Comparison of ENCODE assay signal across 15 cellular contexts in the genomic region with DNA sequence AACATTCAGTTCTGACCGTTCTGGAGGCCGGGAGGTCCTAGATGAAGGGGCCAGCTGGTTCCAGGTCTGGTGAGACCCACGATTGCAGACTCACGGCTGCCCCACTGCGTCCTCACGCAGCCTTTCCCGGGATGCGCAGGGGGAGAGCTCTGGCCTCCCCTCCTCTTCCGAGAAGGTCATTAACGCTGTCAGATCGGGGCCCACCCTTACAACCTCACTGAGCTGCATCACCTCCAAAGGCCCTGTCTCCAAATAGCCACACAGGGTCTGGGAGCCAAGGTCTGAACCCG.
A peak's percentile ranks its signal among the peaks of the same experiment; 100 is the strongest.
DNase-seq lines count a peak whose midpoint lies in the region; ATAC-seq, FAIRE-seq and TF ChIP-seq lines count a peak whose summit lies in the region.
"Had no signal": no experiment of that assay in that cellular context is flagged by ENCODE, and none has a peak within 500 bp of the region (broad histone marks: within the 10 kb centered on the region; RNA-seq: fewer than 3 reads in every experiment).

No MANE protein-coding gene starts in this region.

- H3K79me2 ChIP-seq in OCI-LY3 (ENCODE audit: low read length) (no peaks in the 10 kb centered on the region), H1 (ENCODE audit: control insufficient read depth in 1 of 2, insufficient read depth in 2 of 2, low read length in 2 of 2) (no peaks in the 10 kb centered on the region)

- no peak overlapping the region for H3K14ac ChIP-seq in H1 (ENCODE audit: insufficient read length)

- H2BK120ac ChIP-seq in H1 (replicated peaks; ENCODE audit: low read depth, low read length): no peak overlapping the region

- 77% methylated on average over 5 of the region's 12 CpGs; no CpG with 5 or more reads in 1 of the 2 experiments for WGBS in H1 (ENCODE audit: extremely low coverage in 1 of 2, insufficient coverage in 1 of 2, insufficient read length in 1 of 2, insufficient replicate concordance in 2 of 2, low coverage in 1 of 2, low lambda C conversion rate in 2 of 2, missing lambda C conversion rate in 1 of 2), 2 experiments

- H3K56ac ChIP-seq in H1 (replicated peaks; ENCODE audit: insufficient read length, low read depth, low read length): no peak overlapping the region

- no peak overlapping the region for H4K91ac ChIP-seq in H1 (replicated peaks; ENCODE audit: insufficient read length, low read length)

- H3K36me3 ChIP-seq in OCI-LY3 (replicated peaks; ENCODE audit: low read depth, low read length): no peaks in the 10 kb centered on the region
- H3K36me3 ChIP-seq in H1 (ENCODE audit: control insufficient read depth in 2 of 4, insufficient read depth in 4 of 4, low read length in 3 of 4): no peaks in the 10 kb centered on the region
- H3K36me3 ChIP-seq: MG63, SJSA1 had no signal

- H3K18ac ChIP-seq in H1 (ENCODE audit: extremely low read depth, low read length): no peak overlapping the region; the same call in 1 of the 2 replicates

- peak; percentile 3 for DNase-seq in activated naive CD4-positive, alpha-beta T cell treated with anti-CD3 and anti-CD28 coated beads, Interleukin-2, amount 10 ng/mL, durations not matched to agents 7 days and 5 days
- DNase-seq in activated naive CD4-positive, alpha-beta T cell treated with Interleukin-2 at 50 U/mL for 16 hours: no peak
- DNase-seq in H1 (ENCODE audit: low read depth in 1 of 2, low spot score in 2 of 2) (no peak), posterior vena cava (ENCODE audit: low spot score) (peak; percentile 35), amygdala (lab: John Stamatoyannopoulos, UW) (no peak)
- DNase-seq in natural killer cell treated with Interleukin-12 subunit alpha and Interleukin-12 subunit beta and Interleukin-15 and Interleukin-18, amount 100 ng/mL, for 72 hours (ENCODE audit: low spot score): no peak
- DNase-seq in naive thymus-derived CD8-positive, alpha-beta T cell: no peak

- H4K5ac ChIP-seq in H1 (ENCODE audit: insufficient read length, low read depth, low read length): no peak overlapping the region

- H3K4me3 ChIP-seq in OCI-LY3 (ENCODE audit: low read length) (no peak overlapping the region), H1 (ENCODE audit: extremely low read depth in 1 of 4, insufficient read depth in 2 of 4, low read depth in 3 of 4, low read length in 4 of 4) (no peak overlapping the region)
- H3K4me3 ChIP-seq: K562, MG63, SJSA1 had no signal

- H3K9me3 Mint-ChIP-seq in activated naive CD4-positive, alpha-beta T cell treated with anti-CD3 and anti-CD28 coated beads, Interleukin-2, amount 10 ng/mL, durations not matched to agents 7 days and 5 days: no peaks in the 10 kb centered on the region
- no peaks in the 10 kb centered on the region for H3K9me3 Mint-ChIP-seq in natural killer cell treated with Interleukin-12 subunit alpha and Interleukin-12 subunit beta and Interleukin-15 and Interleukin-18, amount 100 ng/mL, for 72 hours
- peaks cover 0 to 2% (median 0%) of the 10 kb centered on the region in 9 donors for H3K9me3 Mint-ChIP-seq in naive thymus-derived CD8-positive, alpha-beta T cell
- H3K9me3 Mint-ChIP-seq: CD4-positive, CD25-positive, alpha-beta regulatory T cell had no signal

- H2AK5ac ChIP-seq in H1 (ENCODE audit: low read depth, low read length): no peak overlapping the region

- H3K9me3 ChIP-seq in OCI-LY3 (ENCODE audit: insufficient read depth, low read length): no peaks in the 10 kb centered on the region
- H3K9me3 ChIP-seq in H1 (ENCODE audit: insufficient read depth in 2 of 2, low read depth in 1 of 2, low read length in 1 of 2): no peaks in the 10 kb centered on the region
- H3K9me3 ChIP-seq: MG63, SJSA1 had no signal

- no peak overlapping the region for H3K23ac ChIP-seq in H1 (ENCODE audit: insufficient read length)

- no peaks in the 10 kb centered on the region for H3K4me1 Mint-ChIP-seq in activated naive CD4-positive, alpha-beta T cell treated with anti-CD3 and anti-CD28 coated beads, Interleukin-2, amount 10 ng/mL, durations not matched to agents 7 days and 5 days
- no peaks in the 10 kb centered on the region for H3K4me1 Mint-ChIP-seq in natural killer cell treated with Interleukin-12 subunit alpha and Interleukin-12 subunit beta and Interleukin-15 and Interleukin-18, amount 100 ng/mL, for 72 hours (ENCODE audit: low read depth in 2 of 2)
- no peaks in the 10 kb centered on the region for H3K4me1 Mint-ChIP-seq in naive thymus-derived CD8-positive, alpha-beta T cell
- H3K4me1 Mint-ChIP-seq: CD4-positive, CD25-positive, alpha-beta regulatory T cell had no signal

- FAIRE-seq in H1 (lab: Jason Lieb, UNC): no peak
- FAIRE-seq: A204.1, H54, RCC 7860 had no signal

- no peak for TF ChIP-seq POLR2A in H1 (IDR thresholded peaks at IDR 0.05; ENCODE audit: control extremely low read depth in 1 of 2, low read depth in 2 of 2, low read length in 2 of 2)

- TF ChIP-seq CTCF in OCI-LY3 (IDR thresholded peaks at IDR 0.05; ENCODE audit: low read depth, low read length): no peak
- TF ChIP-seq CTCF in H1 (IDR thresholded peaks at IDR 0.05; ENCODE audit: control extremely low read depth in 1 of 3, insufficient read depth in 1 of 3, low read depth in 1 of 3, low read length in 3 of 3): no peak

- H2BK20ac ChIP-seq in H1 (ENCODE audit: low read length): no peak overlapping the region

- H3K4me1 ChIP-seq in OCI-LY3 (ENCODE audit: low read length): no peaks in the 10 kb centered on the region
- no peaks in the 10 kb centered on the region; a peak in 1 of 7 replicates for H3K4me1 ChIP-seq in H1 (replicated peaks in 1 of 4; ENCODE audit: control insufficient read depth in 3 of 4, insufficient read depth in 4 of 4, low read length in 3 of 4)
- H3K4me1 ChIP-seq: SJSA1 had no signal

- TF ChIP-seq RAD21 in H1 (IDR thresholded peaks at IDR 0.05 in 1 of 2, conservative IDR thresholded peaks at IDR 0.05 in 1 of 2; ENCODE audit: low read depth in 2 of 2, low read length in 2 of 2): no peak

- no peak overlapping the region for H3K4me3 Mint-ChIP-seq in activated naive CD4-positive, alpha-beta T cell treated with anti-CD3 and anti-CD28 coated beads, Interleukin-2, amount 10 ng/mL, durations not matched to agents 7 days and 5 days
- H3K4me3 Mint-ChIP-seq in natural killer cell treated with Interleukin-12 subunit alpha and Interleukin-12 subunit beta and Interleukin-15 and Interleukin-18, amount 100 ng/mL, for 72 hours: no peak overlapping the region
- no peak overlapping the region for H3K4me3 Mint-ChIP-seq in naive thymus-derived CD8-positive, alpha-beta T cell
- H3K4me3 Mint-ChIP-seq: CD4-positive, CD25-positive, alpha-beta regulatory T cell had no signal

- no peak overlapping the region; the same call in 1 of the 2 replicates for H4K8ac ChIP-seq in H1 (ENCODE audit: extremely low read depth, insufficient read depth, low read length)

- H2BK5ac ChIP-seq in H1 (ENCODE audit: low read depth, low read length): no peak overlapping the region

- H3K9ac ChIP-seq in OCI-LY3 (ENCODE audit: low read length) (no peak overlapping the region), H1 (replicated peaks in 1 of 4; ENCODE audit: extremely low read depth in 1 of 4, low read depth in 3 of 4, low read length in 3 of 4) (no peak overlapping the region)

- H3K27ac ChIP-seq in OCI-LY3 (ENCODE audit: low read length) (no peak overlapping the region), H1 (ENCODE audit: low read depth, low read length) (no peak overlapping the region)
- H3K27ac ChIP-seq: SJSA1 had no signal

- no peaks in the 10 kb centered on the region for H4K20me1 ChIP-seq in OCI-LY3 (ENCODE audit: insufficient read depth, low read length)
- H4K20me1 ChIP-seq in H1 (replicated peaks in 1 of 2; ENCODE audit: control insufficient read depth in 1 of 2, insufficient read depth in 2 of 2, low read length in 2 of 2): no peaks in the 10 kb centered on the region

- H3K27me3 ChIP-seq in OCI-LY3 (ENCODE audit: low read depth, low read length) (no peaks in the 10 kb centered on the region), H1 (replicated peaks in 1 of 4; ENCODE audit: control insufficient read depth in 3 of 4, extremely low read depth in 1 of 4, insufficient read depth in 3 of 4, low read length in 3 of 4) (no peaks in the 10 kb centered on the region; a peak in 2 of 7 replicates)
- H3K27me3 ChIP-seq: MG63, SJSA1 had no signal

- H3K4me2 ChIP-seq in OCI-LY3 (ENCODE audit: low read length) (peak overlapping the region; percentile 27; the same call in 1 of the 2 replicates), H1 (ENCODE audit: insufficient read depth in 1 of 2, low read depth in 2 of 2, low read length in 2 of 2) (no peak overlapping the region)

- no peak overlapping the region for H3K27ac Mint-ChIP-seq in activated naive CD4-positive, alpha-beta T cell treated with anti-CD3 and anti-CD28 coated beads, Interleukin-2, amount 10 ng/mL, durations not matched to agents 7 days and 5 days
- H3K27ac Mint-ChIP-seq in natural killer cell treated with Interleukin-12 subunit alpha and Interleukin-12 subunit beta and Interleukin-15 and Interleukin-18, amount 100 ng/mL, for 72 hours: no peak overlapping the region
- no peak overlapping the region for H3K27ac Mint-ChIP-seq in naive thymus-derived CD8-positive, alpha-beta T cell
- H3K27ac Mint-ChIP-seq: CD4-positive, CD25-positive, alpha-beta regulatory T cell had no signal

- intact Hi-C loops in posterior vena cava (cut with DNase I): loop anchor here in 1 of 2 donors (5.0 kb wide), 1 partner anchor 326 kb away; the partner anchor contains the start of gene OLFM1

- no peaks in the 10 kb centered on the region for H3K23me2 ChIP-seq in H1 (ENCODE audit: low read depth, low read length)

- H2BK12ac ChIP-seq in H1 (ENCODE audit: low read depth, low read length): peak overlapping the region; percentile 43; the same call in 1 of the 2 replicates

- H3K79me1 ChIP-seq in H1 (ENCODE audit: low read depth, low read length): no peaks in the 10 kb centered on the region

- POLR2A ChIA-PET in H1 (lab: Charles Lee; ENCODE audit: partially characterized antibody): no interaction called here
- POLR2A ChIA-PET in naive thymus-derived CD8-positive, alpha-beta T cell (lab: Charles Lee): no interaction called here

- no peak overlapping the region; the same call in 1 of the 2 replicates for H2BK15ac ChIP-seq in H1 (ENCODE audit: low read length)

- CTCF ChIA-PET in activated naive CD4-positive, alpha-beta T cell treated with anti-CD3 and anti-CD28 coated beads, Interleukin-2, amount 10 ng/mL, durations not matched to agents 7 days and 5 days (lab: Charles Lee): interaction anchor here (0.7 to 1.6 kb wide), 4 partner anchors 44 to 716 kb away, joined by 3 to 12 read pairs (median 4); no protein-coding TSS in a partner anchor
- CTCF ChIA-PET in H1 (lab: Charles Lee; ENCODE audit: partially characterized antibody): interaction anchor here (0.5 to 10.4 kb wide), 62 partner anchors 8 to 634 kb away, joined by 3 to 137 read pairs (median 4); partner anchors contain the start of gene OLFM1

- H2AFZ ChIP-seq in OCI-LY3 (ENCODE audit: low read depth, low read length): no peak overlapping the region
- H2AFZ ChIP-seq in H1 (ENCODE audit: low read length): no peak overlapping the region

- no peak for TF ChIP-seq EP300 in H1 (IDR thresholded peaks at IDR 0.05; ENCODE audit: borderline replicate concordance in 1 of 2, low read depth in 2 of 2, low read length in 2 of 2)

- no peak for ATAC-seq in natural killer cell treated with Interleukin-12 subunit alpha and Interleukin-12 subunit beta and Interleukin-15 and Interleukin-18, amount 100 ng/mL, for 72 hours
- ATAC-seq in naive thymus-derived CD8-positive, alpha-beta T cell: no peak

- peaks cover 12% of the 10 kb centered on the region for H3K27me3 Mint-ChIP-seq in activated naive CD4-positive, alpha-beta T cell treated with anti-CD3 and anti-CD28 coated beads, Interleukin-2, amount 10 ng/mL, durations not matched to agents 7 days and 5 days
- peaks cover 0 to 2% of the 10 kb centered on the region in 2 donors for H3K27me3 Mint-ChIP-seq in natural killer cell treated with Interleukin-12 subunit alpha and Interleukin-12 subunit beta and Interleukin-15 and Interleukin-18, amount 100 ng/mL, for 72 hours
- peaks cover 4 to 29% (median 9%) of the 10 kb centered on the region in 5 donors for H3K27me3 Mint-ChIP-seq in naive thymus-derived CD8-positive, alpha-beta T cell

- H3K36me3 Mint-ChIP-seq in activated naive CD4-positive, alpha-beta T cell treated with anti-CD3 and anti-CD28 coated beads, Interleukin-2, amount 10 ng/mL, durations not matched to agents 7 days and 5 days: no peaks in the 10 kb centered on the region
- H3K36me3 Mint-ChIP-seq in natural killer cell treated with Interleukin-12 subunit alpha and Interleukin-12 subunit beta and Interleukin-15 and Interleukin-18, amount 100 ng/mL, for 72 hours: no peaks in the 10 kb centered on the region
- no peaks in the 10 kb centered on the region for H3K36me3 Mint-ChIP-seq in naive thymus-derived CD8-positive, alpha-beta T cell
- H3K36me3 Mint-ChIP-seq: CD4-positive, CD25-positive, alpha-beta regulatory T cell had no signal

- peak overlapping the region; percentile 69 for H3K4ac ChIP-seq in H1 (replicated peaks; ENCODE audit: insufficient read length, low read depth, low read length)

Comparison
In these comparisons a context has a peak if more than half of its experiments do, and no peak if none do; other contexts are left out.
1. DNase-seq: peak in activated naive CD4-positive, alpha-beta T cell treated with anti-CD3 and anti-CD28 coated beads, Interleukin-2, amount 10 ng/mL, durations not matched to agents 7 days and 5 days (single experiment) and posterior vena cava (single experiment); none in activated naive CD4-positive, alpha-beta T cell treated with Interleukin-2 at 50 U/mL for 16 hours (single experiment), H1 (0 of 2), amygdala (0 of 56), natural killer cell treated with Interleukin-12 subunit alpha and Interleukin-12 subunit beta and Interleukin-15 and Interleukin-18, amount 100 ng/mL, for 72 hours (single experiment) and naive thymus-derived CD8-positive, alpha-beta T cell (0 of 10).